ENCODE assay signal across 13 cellular contexts in genomic region chr12:127270193-127270592, GRCh38.
DNase-seq lines count a peak whose midpoint lies in the region; ATAC-seq and TF ChIP-seq lines count a peak whose summit lies in the region.
"Had no signal": no experiment of that assay in that cellular context is flagged by ENCODE, and none has a peak within 500 bp of the region (broad histone marks: within the 10 kb centered on the region; RNA-seq: fewer than 3 reads in every experiment).

No MANE protein-coding gene starts in this region.

- TF ChIP-seq CTCF in MCF 10A (IDR thresholded peaks at IDR 0.05; ENCODE audit: unreplicated experiment) (no peak), breast epithelium (IDR thresholded peaks at IDR 0.05) (no peak), RWPE2 (IDR thresholded peaks at IDR 0.05; ENCODE audit: poor library complexity, severe bottlenecking) (peak; percentile 10), transverse colon (IDR thresholded peaks at IDR 0.05) (no peak)

- intact Hi-C loops in MCF 10A (cut with micrococcal nuclease) (loop anchor here (5.0 kb wide), 3 partner anchors 38 to 163 kb away; no protein-coding TSS in a partner anchor), breast epithelium (cut with DNase I; ENCODE audit: low total_unique reads) (no loop called here), transverse colon (cut with DNase I; ENCODE audit: low total_unique reads) (no loop called here)

- no peak for TF ChIP-seq POLR2A in breast epithelium (IDR thresholded peaks at IDR 0.05)
- TF ChIP-seq POLR2A in transverse colon (IDR thresholded peaks at IDR 0.05): no peak

- H3K27ac ChIP-seq in breast epithelium: no peak overlapping the region
- peak overlapping the region; percentile 58 for H3K27ac ChIP-seq in RWPE2 (ENCODE audit: poor library complexity, severe bottlenecking)
- no peak overlapping the region for H3K27ac ChIP-seq in transverse colon

- peaks cover 8% of the 10 kb centered on the region for H3K9me3 Mint-ChIP-seq in MCF 10A (ENCODE audit: unreplicated experiment)
- no peaks in the 10 kb centered on the region for H3K9me3 Mint-ChIP-seq in effector memory CD8-positive, alpha-beta T cell
- H3K9me3 Mint-ChIP-seq: endodermal cell had no signal

- peak overlapping the region; percentile 1 for H3K27ac Mint-ChIP-seq in MCF 10A (ENCODE audit: low read depth, unreplicated experiment)
- H3K27ac Mint-ChIP-seq in effector memory CD8-positive, alpha-beta T cell: no peak overlapping the region
- H3K27ac Mint-ChIP-seq: endodermal cell had no signal

- in situ Hi-C loops in transverse colon (cut with MboI; ENCODE audit: low pct_ligation_motif_present in 1 of 4, low pct_unique_long_range_greater_than_20kb in 1 of 4, low sequenced_read_pairs in 3 of 4): no loop called here

- POLR2A ChIA-PET in MCF 10A (lab: Yijun Ruan, JAX): interaction anchor here (0.6 to 1.0 kb wide), 3 partner anchors 12 to 29 kb away, joined by 3 to 4 read pairs (median 4); no protein-coding TSS in a partner anchor

- H3K4me3 Mint-ChIP-seq in MCF 10A (ENCODE audit: unreplicated experiment): peak overlapping the region; percentile 1
- no peak overlapping the region for H3K4me3 Mint-ChIP-seq in effector memory CD8-positive, alpha-beta T cell
- H3K4me3 Mint-ChIP-seq: endodermal cell had no signal

- H3K9me3 ChIP-seq in breast epithelium (no peaks in the 10 kb centered on the region), RWPE2 (ENCODE audit: severe bottlenecking) (no peaks in the 10 kb centered on the region), transverse colon (no peaks in the 10 kb centered on the region)

- no TSS peak for BruUV-seq in MCF 10A (replicated peaks; lab: Mats Ljungman, UMichigan)

- H3K27me3 Mint-ChIP-seq in MCF 10A (ENCODE audit: insufficient read depth, unreplicated experiment): no peaks in the 10 kb centered on the region
- H3K27me3 Mint-ChIP-seq in effector memory CD8-positive, alpha-beta T cell: peaks cover 29 to 38% of the 10 kb centered on the region in 2 donors

- no peak for TF ChIP-seq EP300 in transverse colon (IDR thresholded peaks at IDR 0.05; ENCODE audit: low read depth)

- no peak overlapping the region for H3K4me3 ChIP-seq in breast epithelium
- no peak overlapping the region for H3K4me3 ChIP-seq in RWPE2 (ENCODE audit: severe bottlenecking)
- no peak overlapping the region for H3K4me3 ChIP-seq in transverse colon

- WGBS in transverse colon (ENCODE audit: low coverage in 1 of 2), 2 donors: 79% methylated on average over 3 of the region's 3 CpGs; no CpG with 5 or more reads in 1 of the 2 donors

- H3K4me1 ChIP-seq in breast epithelium (no peaks in the 10 kb centered on the region), RWPE2 (ENCODE audit: insufficient read depth, poor library complexity, severe bottlenecking) (peaks cover 34% of the 10 kb centered on the region), transverse colon (no peaks in the 10 kb centered on the region)

- ATAC-seq in RWPE2 (ENCODE audit: low read depth): peak; percentile 67
- no peak for ATAC-seq in GM21529 (IDR thresholded peaks at IDR 0.05; ENCODE audit: unreplicated experiment)
- no peak for ATAC-seq in effector memory CD8-positive, alpha-beta T cell (replicated peaks)

- H3K4me1 Mint-ChIP-seq in MCF 10A (ENCODE audit: insufficient read depth, unreplicated experiment): peaks cover 27% of the 10 kb centered on the region
- no peaks in the 10 kb centered on the region for H3K4me1 Mint-ChIP-seq in effector memory CD8-positive, alpha-beta T cell (ENCODE audit: low read depth in 2 of 2)
- H3K4me1 Mint-ChIP-seq: endodermal cell had no signal

- H3K36me3 ChIP-seq in breast epithelium: no peaks in the 10 kb centered on the region
- no peaks in the 10 kb centered on the region for H3K36me3 ChIP-seq in RWPE2 (ENCODE audit: low read depth)
- no peaks in the 10 kb centered on the region for H3K36me3 ChIP-seq in transverse colon

- H3K36me3 Mint-ChIP-seq in MCF 10A (ENCODE audit: insufficient read depth, unreplicated experiment): no peaks in the 10 kb centered on the region
- H3K36me3 Mint-ChIP-seq in effector memory CD8-positive, alpha-beta T cell (ENCODE audit: insufficient read depth): no peaks in the 10 kb centered on the region

- CTCF ChIA-PET in MCF 10A (lab: Yijun Ruan, JAX): interaction anchor here (0.6 to 1.2 kb wide), 5 partner anchors 19 to 162 kb away, joined by 3 to 4 read pairs (median 3); no protein-coding TSS in a partner anchor

- DNase-seq in MCF 10A (ENCODE audit: unreplicated experiment) (peak; percentile 98), breast epithelium (ENCODE audit: low spot score in 2 of 2) (no peak), RWPE2 (ENCODE audit: low spot score) (peak; percentile 65), fibroblast of peridontal ligament (ENCODE audit: extremely low read depth) (peak; percentile 88), transverse colon (peak; percentile 12), NCI-H1105 (lab: John Stamatoyannopoulos, UW) (no peak)
- no peak for DNase-seq in effector memory CD8-positive, alpha-beta T cell
- DNase-seq: 8988T; activated CD8-positive, alpha-beta memory T cell treated with anti-CD3 and anti-CD28 coated beads, Interleukin-2, amount 50 U/mL, for 48 hours; endodermal cell; NCI-H1694; stimulated activated CD4-positive, alpha-beta T cell treated with anti-CD3 and anti-CD28 coated beads, Interleukin-15, amount 100 ng/mL, for 24 hours had no signal

- H3K27me3 ChIP-seq in breast epithelium (no peaks in the 10 kb centered on the region), RWPE2 (ENCODE audit: insufficient read depth, poor library complexity, severe bottlenecking) (no peaks in the 10 kb centered on the region), transverse colon (no peaks in the 10 kb centered on the region)

Comparison
In these comparisons a context has a peak if more than half of its experiments do, and no peak if none do; other contexts are left out.
1. DNase-seq: peak in MCF 10A (single experiment), RWPE2 (single experiment), fibroblast of peridontal ligament (single experiment) and transverse colon (single experiment); none in breast epithelium (0 of 2), NCI-H1105 (single experiment) and effector memory CD8-positive, alpha-beta T cell (0 of 3).